ENCODE assay signal across 10 cellular contexts in genomic region chr6:133888931-133889556, GRCh38. TPM values are rescaled to one million over a fixed set of nuclear protein-coding genes. Genes with fewer than 3 reads are reported as not detected.
A peak's percentile ranks its signal among the peaks of the same experiment; 100 is the strongest.
DNase-seq lines count a peak whose midpoint lies in the region; ATAC-seq and TF ChIP-seq lines count a peak whose summit lies in the region.
"Had no signal": no experiment of that assay in that cellular context is flagged by ENCODE, and none has a peak within 500 bp of the region (broad histone marks: within the 10 kb centered on the region; RNA-seq: fewer than 3 reads in every experiment).

Gene TCF21, plus strand, starts transcription at chr6:133889113. Its CDS starts 285 bp downstream, at chr6:133889398.

- TF ChIP-seq EP300 in tibial nerve (IDR thresholded peaks at IDR 0.05), result no peak

- CTCF ChIA-PET in HEK293T (lab: Yijun Ruan, JAX), result no interaction called here

- H3K27ac ChIP-seq in heart left ventricle, result peak within 1 kb of the TSS; percentile 53 to 90 (median 81)
- H3K27ac ChIP-seq in tibial nerve, result peak within 1 kb of the TSS in 1 of 4 donors; percentile 65

- H3K36me3 ChIP-seq in heart left ventricle (peaks cover 0 to 14% (median 0%) of the 10 kb centered on the region in 9 donors), tibial nerve (no peaks in the 10 kb centered on the region)

- H3K9me3 ChIP-seq in heart left ventricle (no peaks in the 10 kb centered on the region), tibial nerve (no peaks in the 10 kb centered on the region)

- peaks cover 4 to 91% (median 54%) of the 10 kb centered on the region in 9 donors for H3K27me3 ChIP-seq in heart left ventricle
- peaks cover 0 to 83% of the 10 kb centered on the region in 2 donors for H3K27me3 ChIP-seq in tibial nerve

- peak; percentile 68 to 88 (median 88) for ATAC-seq in heart left ventricle
- no peak for ATAC-seq in HG03432 (IDR thresholded peaks at IDR 0.05; ENCODE audit: unreplicated experiment)
- no peak for ATAC-seq in GM19023 (IDR thresholded peaks at IDR 0.05; ENCODE audit: unreplicated experiment)

- H3K4me3 ChIP-seq in WI38 (ENCODE audit: low read depth, low read length) (peak within 1 kb of the TSS; percentile 94), heart left ventricle (peak within 1 kb of the TSS; percentile 5 to 74 (median 55)), tibial nerve (peak within 1 kb of the TSS in 2 of 4 donors; percentile 32 to 34)

- intact Hi-C loops in heart left ventricle (cut with DNase I), result no loop called here

- no peak for TF ChIP-seq CTCF in WI38 (IDR thresholded peaks at IDR 0.05; ENCODE audit: low read depth, low read length)
- no peak for TF ChIP-seq CTCF in heart left ventricle (IDR thresholded peaks at IDR 0.05)
- TF ChIP-seq CTCF in tibial nerve (IDR thresholded peaks at IDR 0.05), result no peak

- peak in 1 of 2 donors; percentile 21 for TF ChIP-seq POLR2A in heart left ventricle (IDR thresholded peaks at IDR 0.05)
- no peak for TF ChIP-seq POLR2A in tibial nerve (IDR thresholded peaks at IDR 0.05)

- peak; percentile 44 for DNase-seq in AG20443 (ENCODE audit: low spot score)
- peak; percentile 49 to 72 (median 67) for DNase-seq in heart left ventricle
- DNase-seq in non-pigmented ciliary epithelial cell (ENCODE audit: low read depth), result peak; percentile 35
- DNase-seq in HEK293T (ENCODE audit: extremely low spot score), result no peak
- no peak for DNase-seq in tibial nerve (ENCODE audit: low spot score in 2 of 2)
- DNase-seq: DMS79 treated with DMSO at 0.1 percent for 48 hours, NCI-H187 had no signal

- POLR2A ChIA-PET in HEK293T (lab: Yijun Ruan, JAX), result no interaction called here

- WGBS in heart left ventricle, 4 donors, result 3 to 11% (median 6%) methylated on average over 20 to 22 of the region's 22 CpGs
- 21 to 26% methylated on average over 22 of the region's 22 CpGs for WGBS in tibial nerve, 2 donors

- H3K4me1 ChIP-seq in heart left ventricle, result peaks cover 0 to 22% (median 6%) of the 10 kb centered on the region in 12 donors
- peaks cover 0 to 39% (median 20%) of the 10 kb centered on the region in 4 donors for H3K4me1 ChIP-seq in tibial nerve

TF ChIP-seq in HEK293T, 16 proteins besides CTCF, POLR2A, EP300 and RAD21:
- no peak for TF ChIP-seq L3MBTL2 (conservative IDR thresholded peaks at IDR 0.05)
- TF ChIP-seq HDGF (IDR thresholded peaks at IDR 0.05; ENCODE audit: borderline replicate concordance), result no peak
- no peak for TF ChIP-seq ZNF384 (IDR thresholded peaks at IDR 0.05)
- no peak for TF ChIP-seq LEF1 (IDR thresholded peaks at IDR 0.05; ENCODE audit: borderline replicate concordance)
- TF ChIP-seq ELF4 (IDR thresholded peaks at IDR 0.05), result no peak

RNA-seq across cellular contexts. Expression of gene TCF21, which starts in this region (rescaled TPM):
- total RNA-seq in heart left ventricle (1 to 10 TPM; 1.8 to 9.5 (median 3.9) TPM), tibial nerve (under 1 TPM in 2 of 4 donors, not detected in 2; 0.30 to 0.84 TPM)
- 1 to 10 TPM; 1.9 to 5.1 TPM for polyA plus RNA-seq in heart left ventricle

Comparison
In these comparisons a context has a peak if more than half of its experiments do, and no peak if none do; other contexts are left out.
1. DNase-seq: peak in AG20443 (single experiment), heart left ventricle (5 of 5) and non-pigmented ciliary epithelial cell (single experiment); none in HEK293T (single experiment) and tibial nerve (0 of 2).
2. ATAC-seq: peak in heart left ventricle (4 of 4); none in HG03432 (single experiment) and GM19023 (single experiment).